In the genomic region with DNA sequence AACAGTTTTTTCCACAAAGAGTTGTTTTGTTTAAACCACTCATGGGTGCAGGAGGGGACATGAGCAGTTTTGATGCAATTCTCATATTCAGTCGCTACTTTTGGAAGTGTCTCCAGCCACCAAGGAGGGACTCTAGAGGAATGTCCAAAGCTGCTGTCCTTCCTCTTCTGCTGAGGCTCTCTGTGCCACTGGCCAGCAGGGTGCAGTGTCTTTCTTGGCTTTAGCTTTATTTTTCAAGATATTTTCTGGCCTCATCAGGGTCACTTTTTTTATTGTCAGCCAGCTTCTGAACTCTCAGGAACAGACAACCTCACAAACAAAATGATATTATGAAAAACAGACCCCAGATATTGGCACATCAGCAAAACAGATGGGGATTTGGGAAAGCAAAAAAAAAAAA, we compare ENCODE assay signal across 1 cellular context.
TF ChIP-seq lines count a peak whose summit lies in the region.

No MANE protein-coding gene starts in this region.

TF ChIP-seq in GM23338, 12 proteins besides CTCF, POLR2A, EP300 and RAD21 (continued from another document):
- TF ChIP-seq, protein P1, sequence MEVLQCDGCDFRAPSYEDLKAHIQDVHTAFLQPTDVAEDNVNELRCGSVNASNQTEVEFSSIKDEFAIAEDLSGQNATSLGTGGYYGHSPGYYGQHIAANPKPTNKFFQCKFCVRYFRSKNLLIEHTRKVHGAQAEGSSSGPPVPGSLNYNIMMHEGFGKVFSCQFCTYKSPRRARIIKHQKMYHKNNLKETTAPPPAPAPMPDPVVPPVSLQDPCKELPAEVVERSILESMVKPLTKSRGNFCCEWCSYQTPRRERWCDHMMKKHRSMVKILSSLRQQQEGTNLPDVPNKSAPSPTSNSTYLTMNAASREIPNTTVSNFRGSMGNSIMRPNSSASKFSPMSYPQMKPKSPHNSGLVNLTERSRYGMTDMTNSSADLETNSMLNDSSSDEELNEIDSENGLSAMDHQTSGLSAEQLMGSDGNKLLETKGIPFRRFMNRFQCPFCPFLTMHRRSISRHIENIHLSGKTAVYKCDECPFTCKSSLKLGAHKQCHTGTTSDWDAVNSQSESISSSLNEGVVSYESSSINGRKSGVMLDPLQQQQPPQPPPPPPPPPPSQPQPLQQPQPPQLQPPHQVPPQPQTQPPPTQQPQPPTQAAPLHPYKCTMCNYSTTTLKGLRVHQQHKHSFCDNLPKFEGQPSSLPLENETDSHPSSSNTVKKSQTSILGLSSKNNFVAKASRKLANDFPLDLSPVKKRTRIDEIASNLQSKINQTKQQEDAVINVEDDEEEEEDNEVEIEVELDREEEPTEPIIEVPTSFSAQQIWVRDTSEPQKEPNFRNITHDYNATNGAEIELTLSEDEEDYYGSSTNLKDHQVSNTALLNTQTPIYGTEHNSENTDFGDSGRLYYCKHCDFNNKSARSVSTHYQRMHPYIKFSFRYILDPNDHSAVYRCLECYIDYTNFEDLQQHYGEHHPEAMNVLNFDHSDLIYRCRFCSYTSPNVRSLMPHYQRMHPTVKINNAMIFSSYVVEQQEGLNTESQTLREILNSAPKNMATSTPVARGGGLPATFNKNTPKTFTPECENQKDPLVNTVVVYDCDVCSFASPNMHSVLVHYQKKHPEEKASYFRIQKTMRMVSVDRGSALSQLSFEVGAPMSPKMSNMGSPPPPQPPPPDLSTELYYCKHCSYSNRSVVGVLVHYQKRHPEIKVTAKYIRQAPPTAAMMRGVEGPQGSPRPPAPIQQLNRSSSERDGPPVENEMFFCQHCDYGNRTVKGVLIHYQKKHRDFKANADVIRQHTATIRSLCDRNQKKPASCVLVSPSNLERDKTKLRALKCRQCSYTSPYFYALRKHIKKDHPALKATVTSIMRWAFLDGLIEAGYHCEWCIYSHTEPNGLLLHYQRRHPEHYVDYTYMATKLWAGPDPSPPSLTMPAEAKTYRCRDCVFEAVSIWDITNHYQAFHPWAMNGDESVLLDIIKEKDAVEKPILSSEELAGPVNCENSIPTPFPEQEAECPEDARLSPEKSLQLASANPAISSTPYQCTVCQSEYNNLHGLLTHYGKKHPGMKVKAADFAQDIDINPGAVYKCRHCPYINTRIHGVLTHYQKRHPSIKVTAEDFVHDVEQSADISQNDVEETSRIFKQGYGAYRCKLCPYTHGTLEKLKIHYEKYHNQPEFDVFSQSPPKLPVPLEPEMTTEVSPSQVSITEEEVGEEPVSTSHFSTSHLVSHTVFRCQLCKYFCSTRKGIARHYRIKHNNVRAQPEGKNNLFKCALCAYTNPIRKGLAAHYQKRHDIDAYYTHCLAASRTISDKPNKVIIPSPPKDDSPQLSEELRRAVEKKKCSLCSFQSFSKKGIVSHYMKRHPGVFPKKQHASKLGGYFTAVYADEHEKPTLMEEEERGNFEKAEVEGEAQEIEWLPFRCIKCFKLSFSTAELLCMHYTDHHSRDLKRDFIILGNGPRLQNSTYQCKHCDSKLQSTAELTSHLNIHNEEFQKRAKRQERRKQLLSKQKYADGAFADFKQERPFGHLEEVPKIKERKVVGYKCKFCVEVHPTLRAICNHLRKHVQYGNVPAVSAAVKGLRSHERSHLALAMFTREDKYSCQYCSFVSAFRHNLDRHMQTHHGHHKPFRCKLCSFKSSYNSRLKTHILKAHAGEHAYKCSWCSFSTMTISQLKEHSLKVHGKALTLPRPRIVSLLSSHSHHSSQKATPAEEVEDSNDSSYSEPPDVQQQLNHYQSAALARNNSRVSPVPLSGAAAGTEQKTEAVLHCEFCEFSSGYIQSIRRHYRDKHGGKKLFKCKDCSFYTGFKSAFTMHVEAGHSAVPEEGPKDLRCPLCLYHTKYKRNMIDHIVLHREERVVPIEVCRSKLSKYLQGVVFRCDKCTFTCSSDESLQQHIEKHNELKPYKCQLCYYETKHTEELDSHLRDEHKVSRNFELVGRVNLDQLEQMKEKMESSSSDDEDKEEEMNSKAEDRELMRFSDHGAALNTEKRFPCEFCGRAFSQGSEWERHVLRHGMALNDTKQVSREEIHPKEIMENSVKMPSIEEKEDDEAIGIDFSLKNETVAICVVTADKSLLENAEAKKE (CRISPR knock-in tag; IDR thresholded peaks at IDR 0.05), result peak; percentile 75; the same call in 1 of the 2 replicates
- TF ChIP-seq, protein P2, sequence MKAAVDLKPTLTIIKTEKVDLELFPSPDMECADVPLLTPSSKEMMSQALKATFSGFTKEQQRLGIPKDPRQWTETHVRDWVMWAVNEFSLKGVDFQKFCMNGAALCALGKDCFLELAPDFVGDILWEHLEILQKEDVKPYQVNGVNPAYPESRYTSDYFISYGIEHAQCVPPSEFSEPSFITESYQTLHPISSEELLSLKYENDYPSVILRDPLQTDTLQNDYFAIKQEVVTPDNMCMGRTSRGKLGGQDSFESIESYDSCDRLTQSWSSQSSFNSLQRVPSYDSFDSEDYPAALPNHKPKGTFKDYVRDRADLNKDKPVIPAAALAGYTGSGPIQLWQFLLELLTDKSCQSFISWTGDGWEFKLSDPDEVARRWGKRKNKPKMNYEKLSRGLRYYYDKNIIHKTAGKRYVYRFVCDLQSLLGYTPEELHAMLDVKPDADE (IDR thresholded peaks at IDR 0.05), result no peak
